ENCODE assay signal across 8 cellular contexts in the genomic region with DNA sequence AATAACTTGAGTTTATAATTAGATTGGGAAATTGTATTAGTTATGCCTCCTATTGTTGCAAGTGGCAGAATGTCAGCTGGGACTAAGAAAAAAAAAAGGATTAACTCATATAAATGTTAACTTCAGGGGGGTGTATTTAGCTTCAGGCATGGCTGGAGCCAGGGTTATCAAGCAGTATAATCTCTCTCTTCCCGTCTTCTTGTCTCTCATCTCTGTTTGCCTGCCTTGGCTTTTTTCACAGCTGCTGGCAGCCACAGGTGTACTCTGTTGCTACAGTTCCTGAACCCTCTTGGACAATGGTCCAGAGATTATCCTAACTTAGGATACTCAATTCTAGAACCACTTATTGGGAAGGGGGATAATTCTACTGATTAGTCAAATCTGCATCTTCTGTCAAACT.
"Had no signal": no experiment of that assay in that cellular context is flagged by ENCODE, and none has a peak within 500 bp of the region (broad histone marks: within the 10 kb centered on the region; RNA-seq: fewer than 3 reads in every experiment).

No MANE protein-coding gene starts in this region.

- H3K36me3 ChIP-seq: HAP-1 had no signal

- H3K9me3 ChIP-seq: HAP-1 had no signal

- DNase-seq: GM23248, GOT3, H7, HFFc6, IMR-90 had no signal

- H3K4me1 ChIP-seq: HAP-1 had no signal

- ATAC-seq: HCT116, K562 had no signal

- H3K27ac ChIP-seq: GM23248 had no signal

- H3K4me3 ChIP-seq: GM23248, HAP-1, K562 had no signal
